In genomic region chr4:28092610-28093009, GRCh38 we compare ENCODE assay signal across 24 cellular contexts.
DNase-seq lines count a peak whose midpoint lies in the region; ATAC-seq and TF ChIP-seq lines count a peak whose summit lies in the region.
"Had no signal": no experiment of that assay in that cellular context is flagged by ENCODE, and none has a peak within 500 bp of the region (broad histone marks: within the 10 kb centered on the region; RNA-seq: fewer than 3 reads in every experiment).

No MANE protein-coding gene starts in this region.

- no peaks in the 10 kb centered on the region for H3K27me3 ChIP-seq in HCT116 (ENCODE audit: insufficient read depth, low read length)
- no peaks in the 10 kb centered on the region for H3K27me3 ChIP-seq in foreskin keratinocyte

- POLR2A ChIA-PET in HCT116 (lab: Charles Lee), result no interaction called here

- H3K4me3 ChIP-seq in HCT116 (replicated peaks in 1 of 2; ENCODE audit: low read depth in 1 of 2, low read length in 2 of 2), result no peak overlapping the region
- H3K4me3 ChIP-seq: GM23338, SK-N-MC had no signal

- no peak overlapping the region for H3K27ac ChIP-seq in HCT116 (ENCODE audit: low read depth, low read length)
- no peak overlapping the region for H3K27ac ChIP-seq in foreskin keratinocyte
- H3K27ac ChIP-seq: C4-2B, RWPE1, SK-N-MC had no signal

- BruUV-seq in HCT116 (replicated peaks; lab: Mats Ljungman, UMichigan), result no TSS peak

- CTCF ChIA-PET in HCT116 (lab: Charles Lee), result no interaction called here

- no peaks in the 10 kb centered on the region for H3K9me3 ChIP-seq in HCT116 (ENCODE audit: control insufficient read depth in 1 of 2, insufficient read depth in 1 of 2, low read depth in 1 of 2, low read length in 2 of 2)
- H3K9me3 ChIP-seq: Caco-2 had no signal

- H3K9me2 ChIP-seq in HCT116 (ENCODE audit: insufficient read depth), result 0 out of 2 replicates have a peak, but pooled peaks cover 3% of the 10 kb centered on the region

- TF ChIP-seq CTCF in HCT116 (IDR thresholded peaks at IDR 0.05 in 2 of 3, conservative IDR thresholded peaks at IDR 0.05 in 1 of 3; ENCODE audit: borderline replicate concordance in 1 of 3, insufficient read depth in 1 of 3, low read depth in 2 of 3, low read length in 2 of 3) (no peak), foreskin keratinocyte (conservative IDR thresholded peaks at IDR 0.05) (no peak)

- RAD21 ChIA-PET in HCT116 (lab: Charles Lee; ENCODE audit: low non-redundant PET in 1 of 2, low total read pairs in 2 of 2, uncharacterized antibody in 2 of 2, unreplicated experiment in 2 of 2), result no interaction called here

- peak overlapping the region; percentile 50 for H3K4me2 ChIP-seq in HCT116 (ENCODE audit: low read length)
- H3K4me2 ChIP-seq: GM23338 had no signal

- H3K36me3 ChIP-seq in HCT116 (ENCODE audit: control insufficient read depth in 1 of 2, insufficient read depth in 2 of 2, low read length in 2 of 2), result no peaks in the 10 kb centered on the region

- H2AFZ ChIP-seq in HCT116 (ENCODE audit: low read depth, low read length, poor library complexity, severe bottlenecking), result no peak overlapping the region
- H2AFZ ChIP-seq: GM23338 had no signal

- H3K79me2 ChIP-seq in HCT116 (ENCODE audit: insufficient read depth, low read length), result no peaks in the 10 kb centered on the region

- no peak for TF ChIP-seq RAD21 in HCT116 (IDR thresholded peaks at IDR 0.05; ENCODE audit: low read depth)

- H3K4me1 ChIP-seq in HCT116 (ENCODE audit: control insufficient read depth in 1 of 2, insufficient read depth in 2 of 2, low read length in 2 of 2) (peaks cover 12 to 14% of the 10 kb centered on the region in 2 experiments; a peak in 3 of 4 replicates), foreskin keratinocyte (no peaks in the 10 kb centered on the region)
- H3K4me1 ChIP-seq: Caco-2 had no signal

- no peak for TF ChIP-seq POLR2A in HCT116 (IDR thresholded peaks at IDR 0.05; ENCODE audit: borderline replicate concordance, extremely low read depth, insufficient read depth, insufficient read length)

- H3K9ac ChIP-seq in HCT116 (ENCODE audit: low read length), result no peak overlapping the region

- H4K20me1 ChIP-seq in HCT116 (ENCODE audit: insufficient read depth), result no peaks in the 10 kb centered on the region

- peak; percentile 86 for DNase-seq in DMS53 treated with DMSO at 0.1 percent for 48 hours (lab: John Stamatoyannopoulos, UW; ENCODE audit: unreplicated experiment)
- DNase-seq in HCT116 (ENCODE audit: low read depth, low spot score), result peak; percentile 22
- peak; percentile 44 for DNase-seq in NCI-H774 (lab: John Stamatoyannopoulos, UW)
- DNase-seq in foreskin keratinocyte, result peak; percentile 18 to 42
- no peak for DNase-seq in left cardiac atrium
- DNase-seq in epidermal melanocyte (ENCODE audit: insufficient read length, low spot score), result no peak
- no peak for DNase-seq in NK-92 (lab: John Stamatoyannopoulos, UW; ENCODE audit: unreplicated experiment)
- DNase-seq: Caco-2; CD8-positive, alpha-beta T cell; DMS79 treated with DMSO at 0.1 percent for 48 hours; H9; KBM-7; MM.1S; NCI-H1048; NCI-H1694; NCI-H2227 treated with DMSO at 0.1 percent for 48 hours; NCI-H526 treated with DMSO at 0.1 percent for 48 hours; NK-92 treated with Interleukin-12 subunit alpha and Interleukin-12 subunit beta, amount 100 ng/mL, for 24 hours; SIG-M5 had no signal

- intact Hi-C loops in HCT116 (cut with micrococcal nuclease), result no loop called here
- intact Hi-C loops in left cardiac atrium (cut with DNase I), result no loop called here

- ATAC-seq in HCT116 (peak; percentile 72), foreskin keratinocyte (no peak), left cardiac atrium (no peak)
- ATAC-seq: CD8-positive, alpha-beta T cell; GM23338; Panc1 had no signal

TF ChIP-seq in HCT116, 20 proteins besides CTCF, POLR2A, EP300 and RAD21:
- TF ChIP-seq MAX (IDR thresholded peaks at IDR 0.05) (no peak), JUND (IDR thresholded peaks at IDR 0.05) (peak; percentile 69), TCF7L2 (IDR thresholded peaks at IDR 0.05; ENCODE audit: borderline replicate concordance, extremely low read depth, insufficient read depth, insufficient read length) (no peak), ATF3 (IDR thresholded peaks at IDR 0.05) (no peak), ZBTB33 (IDR thresholded peaks at IDR 0.05; ENCODE audit: extremely low read depth, insufficient replicate concordance, low read length) (no peak), EGR1 (IDR thresholded peaks at IDR 0.05; ENCODE audit: low read depth) (no peak), YY1 (IDR thresholded peaks at IDR 0.05; ENCODE audit: extremely low read depth, insufficient replicate concordance, low read depth, low read length) (no peak), SRF (IDR thresholded peaks at IDR 0.05; ENCODE audit: low read depth) (no peak), CEBPB (IDR thresholded peaks at IDR 0.05; ENCODE audit: low read depth) (no peak), POLR2AphosphoS5 (IDR thresholded peaks at IDR 0.05; ENCODE audit: low read depth, low read length) (no peak), CBX3 (IDR thresholded peaks at IDR 0.05; ENCODE audit: low read depth) (0 out of 2 replicates have a peak, but pooled peaks have one; percentile 16), SP1 (IDR thresholded peaks at IDR 0.05; ENCODE audit: low read depth) (peak; percentile 52), FOSL1 (IDR thresholded peaks at IDR 0.05; ENCODE audit: low read depth) (peak; percentile 81), REST (IDR thresholded peaks at IDR 0.05; ENCODE audit: low read depth) (no peak), SIN3A (IDR thresholded peaks at IDR 0.05; ENCODE audit: low read depth) (0 out of 2 replicates have a peak, but pooled peaks have one; percentile 37)
TF ChIP-seq in HCT116: peak in this region for 5.

Comparison
In these comparisons a context has a peak if more than half of its experiments do, and no peak if none do; other contexts are left out.
1. DNase-seq: peak in DMS53 treated with DMSO at 0.1 percent for 48 hours (single experiment), HCT116 (single experiment), NCI-H774 (single experiment) and foreskin keratinocyte (2 of 2); none in left cardiac atrium (single experiment), epidermal melanocyte (single experiment) and NK-92 (single experiment).